ENCODE assay signal across 14 cellular contexts in the genomic region with DNA sequence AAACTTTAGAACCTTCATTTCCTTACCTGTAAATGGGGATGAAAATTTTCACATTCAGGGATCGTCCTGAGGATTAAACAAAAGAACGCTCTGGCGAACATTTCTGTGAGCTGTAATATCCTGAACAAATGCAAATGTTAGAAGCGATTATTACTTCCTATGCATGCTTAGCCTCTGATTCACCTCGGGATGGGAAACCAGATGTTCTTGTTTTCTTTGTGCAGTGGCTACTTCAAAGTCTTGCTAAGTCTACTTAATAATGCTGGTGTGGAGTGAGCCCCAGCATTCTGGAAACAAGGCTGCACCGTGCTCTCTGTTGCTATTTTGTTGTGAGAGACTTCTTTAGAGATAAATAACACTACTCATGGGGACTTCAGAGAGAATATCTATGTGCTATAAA.
DNase-seq lines count a peak whose midpoint lies in the region; ATAC-seq and TF ChIP-seq lines count a peak whose summit lies in the region.
"Had no signal": no experiment of that assay in that cellular context is flagged by ENCODE, and none has a peak within 500 bp of the region (broad histone marks: within the 10 kb centered on the region; RNA-seq: fewer than 3 reads in every experiment).

No MANE protein-coding gene starts in this region.

- H3K9ac ChIP-seq in mesenchymal stem cell (ENCODE audit: low read length) = no peak overlapping the region

- H2AFZ ChIP-seq in mesenchymal stem cell (ENCODE audit: low read depth, low read length) = no peak overlapping the region

- H3K4me3 ChIP-seq in AG10803 (ENCODE audit: low read length) (no peak overlapping the region), mesenchymal stem cell (ENCODE audit: insufficient read depth in 1 of 2, low read depth in 1 of 2, low read length in 2 of 2) (peak overlapping the region in 1 of 2 experiments; percentile 25), H7 (ENCODE audit: insufficient read depth, low read depth, low read length) (no peak overlapping the region)
- H3K4me3 ChIP-seq: gastrocnemius medialis had no signal

- H3K36me3 ChIP-seq in mesenchymal stem cell (ENCODE audit: control insufficient read depth in 1 of 2, insufficient read depth in 2 of 2, low read depth in 1 of 2, low read length in 2 of 2) (no peaks in the 10 kb centered on the region), H7 (replicated peaks; ENCODE audit: control insufficient read depth, insufficient read depth, low read length) (peaks cover 20% of the 10 kb centered on the region)
- H3K36me3 ChIP-seq: gastrocnemius medialis had no signal

- no peak overlapping the region for H2BK15ac ChIP-seq in mesenchymal stem cell (ENCODE audit: low read depth, poor library complexity, severe bottlenecking)

- peaks cover 14% of the 10 kb centered on the region for H3K4me1 ChIP-seq in mesenchymal stem cell (ENCODE audit: control insufficient read depth, insufficient read depth, low read depth, low read length)

- H4K8ac ChIP-seq in mesenchymal stem cell (ENCODE audit: low read length) = no peak overlapping the region

- no peak overlapping the region for H2BK5ac ChIP-seq in mesenchymal stem cell (ENCODE audit: low read depth, low read length, poor library complexity, severe bottlenecking)

- ATAC-seq in GM21717 (IDR thresholded peaks at IDR 0.05; ENCODE audit: unreplicated experiment) = no peak
- no peak for ATAC-seq in activated CD8-positive, alpha-beta T cell treated with anti-CD3 and anti-CD28 coated beads, Interleukin-2, amount 10 ng/mL, durations not matched to agents 7 days and 5 days
- ATAC-seq: gastrocnemius medialis; naive thymus-derived CD4-positive, alpha-beta T cell had no signal

- H3K27ac Mint-ChIP-seq in chondrocyte (ENCODE audit: unreplicated experiment) = peak overlapping the region; percentile 19
- no peak overlapping the region for H3K27ac Mint-ChIP-seq in activated CD8-positive, alpha-beta T cell treated with anti-CD3 and anti-CD28 coated beads, Interleukin-2, amount 10 ng/mL, durations not matched to agents 7 days and 5 days
- H3K27ac Mint-ChIP-seq: activated naive CD8-positive, alpha-beta T cell treated with anti-CD3 and anti-CD28 coated beads, Interleukin-2, amount 10 ng/mL, durations not matched to agents 7 days and 5 days had no signal

- H3K14ac ChIP-seq in mesenchymal stem cell (ENCODE audit: low read length in 2 of 2) = no peak overlapping the region

- H3K23ac ChIP-seq in mesenchymal stem cell (ENCODE audit: low read length in 2 of 2) = no peak overlapping the region

- H3K4me2 ChIP-seq in mesenchymal stem cell (ENCODE audit: low read length, poor library complexity, severe bottlenecking) = no peak overlapping the region

- WGBS in mesenchymal stem cell = 2% methylated on average over 5 of the region's 6 CpGs

- peak; percentile 93 for DNase-seq in AG10803 (ENCODE audit: low read depth)
- peak; percentile 8 for DNase-seq in MV-4-11 (lab: John Stamatoyannopoulos, UW)
- DNase-seq in chondrocyte (ENCODE audit: low spot score) = no peak
- peak; percentile 82 for DNase-seq in mesenchymal stem cell
- no peak for DNase-seq in H7
- DNase-seq in NCI-H2227 (lab: John Stamatoyannopoulos, UW; ENCODE audit: unreplicated experiment) = no peak
- no peak for DNase-seq in activated CD8-positive, alpha-beta T cell treated with anti-CD3 and anti-CD28 coated beads, Interleukin-2, amount 10 ng/mL, durations not matched to agents 7 days and 5 days
- DNase-seq: activated CD4-positive, alpha-beta T cell treated with anti-CD3 and anti-CD28 coated beads for 4 hours; activated naive CD8-positive, alpha-beta T cell treated with anti-CD3 and anti-CD28 coated beads, Interleukin-2, amount 10 ng/mL, durations not matched to agents 7 days and 5 days; gastrocnemius medialis; naive thymus-derived CD4-positive, alpha-beta T cell; NCI-H1105 treated with DMSO at 0.1 percent for 48 hours had no signal

- H3K18ac ChIP-seq in mesenchymal stem cell (ENCODE audit: low read depth in 1 of 2, low read length in 2 of 2) = no peak overlapping the region

- no peak overlapping the region for H2AK5ac ChIP-seq in mesenchymal stem cell (ENCODE audit: low read length, severe bottlenecking)

- H3K27ac ChIP-seq in mesenchymal stem cell (ENCODE audit: low read length, poor library complexity, severe bottlenecking) = peak overlapping the region; percentile 75

- H4K91ac ChIP-seq in mesenchymal stem cell (ENCODE audit: low read length) = no peak overlapping the region

- no peaks in the 10 kb centered on the region for H3K9me3 ChIP-seq in mesenchymal stem cell (ENCODE audit: control insufficient read depth, low read length)
- H3K9me3 ChIP-seq: gastrocnemius medialis had no signal

- peaks cover 2% of the 10 kb centered on the region for H3K9me3 Mint-ChIP-seq in chondrocyte (ENCODE audit: low read depth)
- no peaks in the 10 kb centered on the region for H3K9me3 Mint-ChIP-seq in activated CD8-positive, alpha-beta T cell treated with anti-CD3 and anti-CD28 coated beads, Interleukin-2, amount 10 ng/mL, durations not matched to agents 7 days and 5 days (ENCODE audit: insufficient read depth)
- H3K9me3 Mint-ChIP-seq: activated naive CD8-positive, alpha-beta T cell treated with anti-CD3 and anti-CD28 coated beads, Interleukin-2, amount 10 ng/mL, durations not matched to agents 7 days and 5 days; naive thymus-derived CD4-positive, alpha-beta T cell had no signal

- H2BK120ac ChIP-seq in mesenchymal stem cell (ENCODE audit: low read depth, low read length) = no peak overlapping the region

- peaks cover 56% of the 10 kb centered on the region for H3K4me1 Mint-ChIP-seq in chondrocyte (ENCODE audit: low read depth)
- H3K4me1 Mint-ChIP-seq in activated CD8-positive, alpha-beta T cell treated with anti-CD3 and anti-CD28 coated beads, Interleukin-2, amount 10 ng/mL, durations not matched to agents 7 days and 5 days (ENCODE audit: low read depth) = peaks cover 8% of the 10 kb centered on the region

- no peak overlapping the region for H2BK12ac ChIP-seq in mesenchymal stem cell (ENCODE audit: low read length in 2 of 2)

- POLR2A ChIA-PET in activated CD8-positive, alpha-beta T cell treated with anti-CD3 and anti-CD28 coated beads, Interleukin-2, amount 10 ng/mL, durations not matched to agents 7 days and 5 days (lab: Charles Lee) = no interaction called here

- CTCF ChIA-PET in activated CD8-positive, alpha-beta T cell treated with anti-CD3 and anti-CD28 coated beads, Interleukin-2, amount 10 ng/mL, durations not matched to agents 7 days and 5 days (lab: Charles Lee) = no interaction called here

- H3K27me3 ChIP-seq in mesenchymal stem cell (ENCODE audit: control insufficient read depth in 1 of 2, insufficient read depth in 1 of 2, low read length in 2 of 2) (no peaks in the 10 kb centered on the region), H7 (ENCODE audit: control insufficient read depth, insufficient read depth, low read length) (no peaks in the 10 kb centered on the region)
- H3K27me3 ChIP-seq: gastrocnemius medialis had no signal

- no peaks in the 10 kb centered on the region for H3K79me1 ChIP-seq in mesenchymal stem cell (replicated peaks; ENCODE audit: low read length, poor library complexity, severe bottlenecking)

- H3K27me3 Mint-ChIP-seq in chondrocyte (ENCODE audit: low read depth) = no peaks in the 10 kb centered on the region
- H3K27me3 Mint-ChIP-seq in activated CD8-positive, alpha-beta T cell treated with anti-CD3 and anti-CD28 coated beads, Interleukin-2, amount 10 ng/mL, durations not matched to agents 7 days and 5 days (ENCODE audit: low read depth) = no peaks in the 10 kb centered on the region
- H3K27me3 Mint-ChIP-seq: B cell had no signal

- H3K4me3 Mint-ChIP-seq in chondrocyte (ENCODE audit: unreplicated experiment) = no peak overlapping the region
- H3K4me3 Mint-ChIP-seq in activated CD8-positive, alpha-beta T cell treated with anti-CD3 and anti-CD28 coated beads, Interleukin-2, amount 10 ng/mL, durations not matched to agents 7 days and 5 days = no peak overlapping the region
- H3K4me3 Mint-ChIP-seq: activated naive CD8-positive, alpha-beta T cell treated with anti-CD3 and anti-CD28 coated beads, Interleukin-2, amount 10 ng/mL, durations not matched to agents 7 days and 5 days; B cell; naive thymus-derived CD4-positive, alpha-beta T cell had no signal

- no peaks in the 10 kb centered on the region for H3K36me3 Mint-ChIP-seq in chondrocyte (ENCODE audit: low read depth)
- no peaks in the 10 kb centered on the region for H3K36me3 Mint-ChIP-seq in activated CD8-positive, alpha-beta T cell treated with anti-CD3 and anti-CD28 coated beads, Interleukin-2, amount 10 ng/mL, durations not matched to agents 7 days and 5 days (ENCODE audit: low read depth)

- no peak overlapping the region for H3K4ac ChIP-seq in mesenchymal stem cell (ENCODE audit: low read depth in 1 of 2, low read length in 2 of 2)

- TF ChIP-seq CTCF in AG10803 (conservative IDR thresholded peaks at IDR 0.05; ENCODE audit: low read length) (no peak), chondrocyte (IDR thresholded peaks at IDR 0.05) (no peak)

Comparison
In these comparisons a context has a peak if more than half of its experiments do, and no peak if none do; other contexts are left out.
1. DNase-seq: peak in AG10803 (single experiment), MV-4-11 (single experiment) and mesenchymal stem cell (single experiment); none in chondrocyte (single experiment), H7 (single experiment), NCI-H2227 (single experiment) and activated CD8-positive, alpha-beta T cell treated with anti-CD3 and anti-CD28 coated beads, Interleukin-2, amount 10 ng/mL, durations not matched to agents 7 days and 5 days (single experiment).